In the genomic region with DNA sequence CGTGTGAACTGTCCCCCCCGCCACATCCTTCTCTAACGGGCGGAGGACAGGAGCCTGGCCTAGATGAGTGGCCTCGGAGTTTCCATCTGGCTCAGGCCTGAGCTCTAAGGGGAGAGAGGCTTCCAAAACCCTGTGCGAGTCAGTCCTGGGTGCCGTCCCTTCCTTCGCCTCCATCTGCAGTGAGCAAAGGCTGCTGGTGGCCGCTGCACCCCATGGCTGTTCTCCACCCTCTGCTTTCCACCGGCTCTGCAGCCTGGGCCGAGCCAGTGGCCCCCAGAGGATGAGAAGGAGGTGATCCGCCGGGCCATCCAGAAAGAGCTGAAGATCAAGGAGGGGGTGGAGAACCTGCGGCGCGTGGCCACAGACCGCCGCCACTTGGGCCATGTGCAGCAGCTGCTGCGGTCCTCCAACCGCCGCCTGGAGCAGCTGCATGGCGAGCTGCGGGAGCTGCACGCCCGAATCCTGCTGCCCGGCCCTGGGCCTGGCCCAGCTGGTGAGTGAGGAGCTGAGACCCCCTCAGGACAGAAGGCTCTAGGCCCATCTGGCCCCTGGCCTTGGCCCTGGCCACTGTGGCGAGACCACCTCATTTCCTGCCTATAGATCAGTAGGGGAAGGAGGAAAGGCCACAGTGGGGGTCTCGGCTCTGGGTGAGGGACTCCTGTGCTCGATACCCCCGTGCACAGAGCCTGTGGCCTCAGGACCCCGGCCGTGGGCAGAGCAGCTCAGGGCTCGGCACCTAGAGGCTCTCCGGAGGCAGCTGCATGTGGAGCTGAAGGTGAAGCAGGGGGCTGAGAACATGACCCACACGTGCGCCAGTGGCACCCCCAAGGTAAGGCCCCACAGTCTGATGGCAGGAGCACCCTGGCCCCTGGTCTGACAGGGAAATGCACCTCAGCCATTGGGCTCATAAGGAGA, we compare ENCODE assay signal across 1 cellular context.
A peak's percentile ranks its signal among the peaks of the same experiment; 100 is the strongest.
TF ChIP-seq lines count a peak whose summit lies in the region.

No MANE protein-coding gene starts in this region.

TF ChIP-seq in K562, 482 proteins besides CTCF, POLR2A, EP300 and RAD21:
- peak; percentile 36; the same call in 1 of the 2 replicates for TF ChIP-seq RBFOX2 (IDR thresholded peaks at IDR 0.05; ENCODE audit: low read depth, low read length)
- TF ChIP-seq, protein P1, sequence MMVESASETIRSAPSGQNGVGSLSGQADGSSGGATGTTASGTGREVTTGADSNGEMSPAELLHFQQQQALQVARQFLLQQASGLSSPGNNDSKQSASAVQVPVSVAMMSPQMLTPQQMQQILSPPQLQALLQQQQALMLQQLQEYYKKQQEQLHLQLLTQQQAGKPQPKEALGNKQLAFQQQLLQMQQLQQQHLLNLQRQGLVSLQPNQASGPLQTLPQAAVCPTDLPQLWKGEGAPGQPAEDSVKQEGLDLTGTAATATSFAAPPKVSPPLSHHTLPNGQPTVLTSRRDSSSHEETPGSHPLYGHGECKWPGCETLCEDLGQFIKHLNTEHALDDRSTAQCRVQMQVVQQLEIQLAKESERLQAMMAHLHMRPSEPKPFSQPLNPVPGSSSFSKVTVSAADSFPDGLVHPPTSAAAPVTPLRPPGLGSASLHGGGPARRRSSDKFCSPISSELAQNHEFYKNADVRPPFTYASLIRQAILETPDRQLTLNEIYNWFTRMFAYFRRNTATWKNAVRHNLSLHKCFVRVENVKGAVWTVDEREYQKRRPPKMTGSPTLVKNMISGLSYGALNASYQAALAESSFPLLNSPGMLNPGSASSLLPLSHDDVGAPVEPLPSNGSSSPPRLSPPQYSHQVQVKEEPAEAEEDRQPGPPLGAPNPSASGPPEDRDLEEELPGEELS (CRISPR knock-in tag; IDR thresholded peaks at IDR 0.05; ENCODE audit: borderline replicate concordance): no peak
- TF ChIP-seq BHLHE40 (IDR thresholded peaks at IDR 0.05; ENCODE audit: low read length): no peak
- TF ChIP-seq, protein P2, sequence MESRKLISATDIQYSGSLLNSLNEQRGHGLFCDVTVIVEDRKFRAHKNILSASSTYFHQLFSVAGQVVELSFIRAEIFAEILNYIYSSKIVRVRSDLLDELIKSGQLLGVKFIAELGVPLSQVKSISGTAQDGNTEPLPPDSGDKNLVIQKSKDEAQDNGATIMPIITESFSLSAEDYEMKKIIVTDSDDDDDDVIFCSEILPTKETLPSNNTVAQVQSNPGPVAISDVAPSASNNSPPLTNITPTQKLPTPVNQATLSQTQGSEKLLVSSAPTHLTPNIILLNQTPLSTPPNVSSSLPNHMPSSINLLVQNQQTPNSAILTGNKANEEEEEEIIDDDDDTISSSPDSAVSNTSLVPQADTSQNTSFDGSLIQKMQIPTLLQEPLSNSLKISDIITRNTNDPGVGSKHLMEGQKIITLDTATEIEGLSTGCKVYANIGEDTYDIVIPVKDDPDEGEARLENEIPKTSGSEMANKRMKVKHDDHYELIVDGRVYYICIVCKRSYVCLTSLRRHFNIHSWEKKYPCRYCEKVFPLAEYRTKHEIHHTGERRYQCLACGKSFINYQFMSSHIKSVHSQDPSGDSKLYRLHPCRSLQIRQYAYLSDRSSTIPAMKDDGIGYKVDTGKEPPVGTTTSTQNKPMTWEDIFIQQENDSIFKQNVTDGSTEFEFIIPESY (CRISPR knock-in tag; IDR thresholded peaks at IDR 0.05): peak; percentile 95
- TF ChIP-seq ELF1 (tag; IDR thresholded peaks at IDR 0.05): no peak
- TF ChIP-seq HDAC6 (IDR thresholded peaks at IDR 0.05; ENCODE audit: low read depth, low read length): no peak
- TF ChIP-seq, protein P3, sequence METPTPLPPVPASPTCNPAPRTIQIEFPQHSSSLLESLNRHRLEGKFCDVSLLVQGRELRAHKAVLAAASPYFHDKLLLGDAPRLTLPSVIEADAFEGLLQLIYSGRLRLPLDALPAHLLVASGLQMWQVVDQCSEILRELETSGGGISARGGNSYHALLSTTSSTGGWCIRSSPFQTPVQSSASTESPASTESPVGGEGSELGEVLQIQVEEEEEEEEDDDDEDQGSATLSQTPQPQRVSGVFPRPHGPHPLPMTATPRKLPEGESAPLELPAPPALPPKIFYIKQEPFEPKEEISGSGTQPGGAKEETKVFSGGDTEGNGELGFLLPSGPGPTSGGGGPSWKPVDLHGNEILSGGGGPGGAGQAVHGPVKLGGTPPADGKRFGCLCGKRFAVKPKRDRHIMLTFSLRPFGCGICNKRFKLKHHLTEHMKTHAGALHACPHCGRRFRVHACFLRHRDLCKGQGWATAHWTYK (CRISPR knock-in tag; IDR thresholded peaks at IDR 0.05): no peak
- TF ChIP-seq POLR2G (IDR thresholded peaks at IDR 0.05; ENCODE audit: low read depth, low read length): peak; percentile 53
- TF ChIP-seq KLF10 (CRISPR knock-in tag; IDR thresholded peaks at IDR 0.05): no peak
